Comparison of ENCODE assay signal across 30 cellular contexts in the genomic region with DNA sequence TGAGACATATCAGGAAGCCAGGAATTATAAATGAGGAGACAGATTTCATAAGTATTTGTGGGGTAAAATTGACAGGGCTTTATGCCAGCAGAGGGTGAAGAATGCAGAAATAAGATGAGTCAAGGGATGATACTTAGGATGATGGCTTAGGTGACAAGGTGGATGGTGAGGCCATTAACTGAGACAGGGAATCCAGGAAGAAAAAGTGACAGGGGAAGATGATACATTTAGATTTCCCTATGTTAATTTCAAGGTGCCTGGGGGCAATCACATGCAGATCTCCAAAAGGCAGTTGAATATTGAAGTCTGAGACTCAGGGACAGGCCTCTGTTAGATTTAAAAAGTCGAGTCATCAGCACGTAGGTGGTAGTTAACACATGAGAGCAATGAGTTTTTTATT.
"Had no signal": no experiment of that assay in that cellular context is flagged by ENCODE, and none has a peak within 500 bp of the region (broad histone marks: within the 10 kb centered on the region; RNA-seq: fewer than 3 reads in every experiment).

No MANE protein-coding gene starts in this region.

- H3K27me3 Mint-ChIP-seq: natural killer cell treated with Interleukin-12 subunit alpha and Interleukin-12 subunit beta and Interleukin-15 and Interleukin-18, amount 100 ng/mL, for 72 hours; stimulated activated naive CD8-positive, alpha-beta T cell treated with anti-CD3 and anti-CD28 coated beads, Interleukin-15, Interleukin-2, amounts not matched to agents 100 ng/mL and 50 ng/mL, for 24 hours had no signal

- H3K27ac Mint-ChIP-seq: naive thymus-derived CD8-positive, alpha-beta T cell; natural killer cell treated with Interleukin-12 subunit alpha and Interleukin-12 subunit beta and Interleukin-15 and Interleukin-18, amount 100 ng/mL, for 72 hours; nephron progenitor cell; neural progenitor cell; progenitor cell of endocrine pancreas; stimulated activated effector memory CD8-positive, alpha-beta T cell treated with anti-CD3 and anti-CD28 coated beads, Interleukin-12 subunit alpha, Interleukin-12 subunit beta, amount 100 ng/mL, for 72 hours; stimulated activated naive B cell treated with anti-CD40 and anti-IgM and Interleukin-4, amounts not matched to agents 10 μg/mL and 1 μg/mL and 100 μg/mL, for 72 hours; stimulated activated naive CD8-positive, alpha-beta T cell treated with anti-CD3 and anti-CD28 coated beads, Interleukin-15, Interleukin-2, amounts not matched to agents 100 ng/mL and 50 ng/mL, for 24 hours had no signal

- H3K27me3 ChIP-seq: neural progenitor cell, ovary, right atrium auricular region, right lobe of liver, sigmoid colon, stomach, thyroid gland, tibial nerve, upper lobe of left lung, vagina had no signal

- ATAC-seq: naive thymus-derived CD8-positive, alpha-beta T cell; natural killer cell treated with Interleukin-12 subunit alpha and Interleukin-12 subunit beta and Interleukin-15 and Interleukin-18, amount 100 ng/mL, for 72 hours; psoas muscle; right lobe of liver; stimulated activated effector memory CD8-positive, alpha-beta T cell treated with anti-CD3 and anti-CD28 coated beads, Interleukin-12 subunit alpha, Interleukin-12 subunit beta, amount 100 ng/mL, for 72 hours; stimulated activated naive B cell treated with anti-CD40 and anti-IgM and Interleukin-4, amounts not matched to agents 10 μg/mL and 1 μg/mL and 100 μg/mL, for 72 hours had no signal

- H3K4me1 Mint-ChIP-seq: naive thymus-derived CD8-positive, alpha-beta T cell; nephron progenitor cell; stimulated activated effector memory CD8-positive, alpha-beta T cell treated with anti-CD3 and anti-CD28 coated beads, Interleukin-12 subunit alpha, Interleukin-12 subunit beta, amount 100 ng/mL, for 72 hours had no signal

- H3K4me3 ChIP-seq: neural progenitor cell, ovary, psoas muscle, right atrium auricular region, right lobe of liver, sigmoid colon, stomach, thoracic aorta, thyroid gland, tibial nerve, upper lobe of left lung, vagina had no signal

- H3K9me3 ChIP-seq: ovary, psoas muscle, right atrium auricular region, right lobe of liver, thoracic aorta, thyroid gland, tibial nerve, upper lobe of left lung, vagina had no signal

- H3K9me3 Mint-ChIP-seq: nephron progenitor cell, neural progenitor cell had no signal

- H3K27ac ChIP-seq: neural progenitor cell, ovary, parathyroid adenoma, psoas muscle, right atrium auricular region, right lobe of liver, sigmoid colon, stomach, thoracic aorta, thyroid gland, tibial nerve, upper lobe of left lung, vagina had no signal

- H3K4me1 ChIP-seq: neural progenitor cell, parathyroid adenoma, psoas muscle, right atrium auricular region, right lobe of liver, sigmoid colon, stomach, thyroid gland, tibial nerve, upper lobe of left lung, vagina had no signal

- H3K4me3 Mint-ChIP-seq: naive thymus-derived CD8-positive, alpha-beta T cell; natural killer cell treated with Interleukin-12 subunit alpha and Interleukin-12 subunit beta and Interleukin-15 and Interleukin-18, amount 100 ng/mL, for 72 hours; nephron progenitor cell; neural progenitor cell; stimulated activated effector memory CD8-positive, alpha-beta T cell treated with anti-CD3 and anti-CD28 coated beads, Interleukin-12 subunit alpha, Interleukin-12 subunit beta, amount 100 ng/mL, for 72 hours; stimulated activated naive B cell treated with anti-CD40 and anti-IgM and Interleukin-4, amounts not matched to agents 10 μg/mL and 1 μg/mL and 100 μg/mL, for 72 hours; stimulated activated naive CD8-positive, alpha-beta T cell treated with anti-CD3 and anti-CD28 coated beads, Interleukin-15, Interleukin-2, amounts not matched to agents 100 ng/mL and 50 ng/mL, for 24 hours had no signal

- H3K36me3 Mint-ChIP-seq: naive thymus-derived CD8-positive, alpha-beta T cell; natural killer cell treated with Interleukin-12 subunit alpha and Interleukin-12 subunit beta and Interleukin-15 and Interleukin-18, amount 100 ng/mL, for 72 hours; neural progenitor cell; stimulated activated effector memory CD8-positive, alpha-beta T cell treated with anti-CD3 and anti-CD28 coated beads, Interleukin-12 subunit alpha, Interleukin-12 subunit beta, amount 100 ng/mL, for 72 hours; stimulated activated naive B cell treated with anti-CD40 and anti-IgM and Interleukin-4, amounts not matched to agents 10 μg/mL and 1 μg/mL and 100 μg/mL, for 72 hours had no signal

- DNase-seq: naive thymus-derived CD8-positive, alpha-beta T cell; nephron progenitor cell; occipital lobe; ovary; posterior cingulate gyrus; psoas muscle; retina; right lobe of liver; sigmoid colon; small intestine; stimulated activated CD4-positive, alpha-beta T cell treated with anti-CD3 and anti-CD28 coated beads, Interleukin-15, amount 100 ng/mL, for 24 hours; stimulated activated CD4-positive, alpha-beta T cell treated with anti-CD3 and anti-CD28 coated beads, Interleukin-2, amount 100 ng/mL, for 24 hours; stimulated activated CD4-positive, alpha-beta T cell treated with anti-CD3 and anti-CD28 coated beads, Interleukin-2, amount 100 ng/mL, for 48 hours; stimulated activated CD4-positive, alpha-beta T cell treated with anti-CD3 and anti-CD28 coated beads, Interleukin-4, amount 100 ng/mL, for 24 hours; stimulated activated naive B cell treated with anti-CD40 and anti-IgM and Interleukin-4, amounts not matched to agents 10 μg/mL and 1 μg/mL and 100 μg/mL, for 72 hours; stimulated activated naive CD4-positive, alpha-beta T cell treated with Interleukin-2 at 50 U/mL for 16 hours; stomach; thyroid gland; trophoblast cell; upper lobe of left lung had no signal
